1 cellular context compared by ENCODE assay signal in the genomic region with DNA sequence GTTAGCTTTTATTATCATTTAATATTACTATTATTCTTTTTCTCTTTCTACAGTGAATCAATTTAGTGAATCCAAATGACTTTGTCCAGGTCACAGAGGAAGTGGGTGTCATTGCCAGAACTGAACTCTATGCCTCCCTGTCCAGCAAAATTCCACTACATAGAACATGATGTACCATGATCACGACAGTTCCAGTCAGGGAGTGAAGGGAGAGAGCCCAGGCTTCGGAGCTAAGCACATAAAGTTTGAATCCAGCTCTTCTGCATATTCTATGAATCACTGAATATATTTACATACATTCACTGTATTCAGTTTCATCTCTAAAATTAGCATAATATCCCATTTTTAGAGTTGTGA.
TF ChIP-seq lines count a peak whose summit lies in the region.

No MANE protein-coding gene starts in this region.

TF ChIP-seq in HepG2, 621 proteins besides CTCF, POLR2A, EP300 and RAD21 (continued from another document):
- TF ChIP-seq, protein P1, sequence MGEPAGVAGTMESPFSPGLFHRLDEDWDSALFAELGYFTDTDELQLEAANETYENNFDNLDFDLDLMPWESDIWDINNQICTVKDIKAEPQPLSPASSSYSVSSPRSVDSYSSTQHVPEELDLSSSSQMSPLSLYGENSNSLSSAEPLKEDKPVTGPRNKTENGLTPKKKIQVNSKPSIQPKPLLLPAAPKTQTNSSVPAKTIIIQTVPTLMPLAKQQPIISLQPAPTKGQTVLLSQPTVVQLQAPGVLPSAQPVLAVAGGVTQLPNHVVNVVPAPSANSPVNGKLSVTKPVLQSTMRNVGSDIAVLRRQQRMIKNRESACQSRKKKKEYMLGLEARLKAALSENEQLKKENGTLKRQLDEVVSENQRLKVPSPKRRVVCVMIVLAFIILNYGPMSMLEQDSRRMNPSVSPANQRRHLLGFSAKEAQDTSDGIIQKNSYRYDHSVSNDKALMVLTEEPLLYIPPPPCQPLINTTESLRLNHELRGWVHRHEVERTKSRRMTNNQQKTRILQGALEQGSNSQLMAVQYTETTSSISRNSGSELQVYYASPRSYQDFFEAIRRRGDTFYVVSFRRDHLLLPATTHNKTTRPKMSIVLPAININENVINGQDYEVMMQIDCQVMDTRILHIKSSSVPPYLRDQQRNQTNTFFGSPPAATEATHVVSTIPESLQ (CRISPR knock-in tag; conservative IDR thresholded peaks at IDR 0.05) = no peak
- TF ChIP-seq AGO2 (optimal IDR thresholded peaks at IDR 0.05; ENCODE audit: low read depth, low read length) (no peak), ATM (IDR thresholded peaks at IDR 0.05; ENCODE audit: borderline replicate concordance) (no peak), ZNF790 (CRISPR knock-in tag; IDR thresholded peaks at IDR 0.05; ENCODE audit: borderline replicate concordance) (no peak), NR1H2 (CRISPR knock-in tag; IDR thresholded peaks at IDR 0.05; ENCODE audit: borderline replicate concordance, low read depth) (no peak), PHF8 (CRISPR knock-in tag; IDR thresholded peaks at IDR 0.05) (no peak), DNMT3B (CRISPR knock-in tag; conservative IDR thresholded peaks at IDR 0.05) (no peak), ARID2 (CRISPR knock-in tag; IDR thresholded peaks at IDR 0.05; ENCODE audit: borderline replicate concordance) (no peak), HMG20A (CRISPR knock-in tag; IDR thresholded peaks at IDR 0.05; ENCODE audit: borderline replicate concordance) (no peak)
- TF ChIP-seq, protein P2, sequence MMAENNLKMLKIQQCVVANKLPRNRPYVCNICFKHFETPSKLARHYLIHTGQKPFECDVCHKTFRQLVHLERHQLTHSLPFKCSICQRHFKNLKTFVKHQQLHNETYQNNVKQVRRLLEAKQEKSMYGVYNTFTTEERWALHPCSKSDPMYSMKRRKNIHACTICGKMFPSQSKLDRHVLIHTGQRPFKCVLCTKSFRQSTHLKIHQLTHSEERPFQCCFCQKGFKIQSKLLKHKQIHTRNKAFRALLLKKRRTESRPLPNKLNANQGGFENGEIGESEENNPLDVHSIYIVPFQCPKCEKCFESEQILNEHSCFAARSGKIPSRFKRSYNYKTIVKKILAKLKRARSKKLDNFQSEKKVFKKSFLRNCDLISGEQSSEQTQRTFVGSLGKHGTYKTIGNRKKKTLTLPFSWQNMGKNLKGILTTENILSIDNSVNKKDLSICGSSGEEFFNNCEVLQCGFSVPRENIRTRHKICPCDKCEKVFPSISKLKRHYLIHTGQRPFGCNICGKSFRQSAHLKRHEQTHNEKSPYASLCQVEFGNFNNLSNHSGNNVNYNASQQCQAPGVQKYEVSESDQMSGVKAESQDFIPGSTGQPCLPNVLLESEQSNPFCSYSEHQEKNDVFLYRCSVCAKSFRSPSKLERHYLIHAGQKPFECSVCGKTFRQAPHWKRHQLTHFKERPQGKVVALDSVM (CRISPR knock-in tag; IDR thresholded peaks at IDR 0.05) = no peak
